11 cellular contexts compared by ENCODE assay signal in genomic region chr6:158219229-158219628, GRCh38. TPM values are rescaled to one million over a fixed set of nuclear protein-coding genes. Genes with fewer than 3 reads are reported as not detected.
A peak's percentile ranks its signal among the peaks of the same experiment; 100 is the strongest.
DNase-seq lines count a peak whose midpoint lies in the region; ATAC-seq, FAIRE-seq and TF ChIP-seq lines count a peak whose summit lies in the region.
"Had no signal": no experiment of that assay in that cellular context is flagged by ENCODE, and none has a peak within 500 bp of the region (broad histone marks: within the 10 kb centered on the region; RNA-seq: fewer than 3 reads in every experiment).

No MANE protein-coding gene starts in this region.

- peak; percentile 88 to 93 for ATAC-seq in lower lobe of right lung
- no peak for ATAC-seq in T-helper 17 cell

- no peaks in the 10 kb centered on the region for H3K27me3 Mint-ChIP-seq in T-helper 17 cell

- H3K36me3 ChIP-seq in bronchial epithelial cell (ENCODE audit: control insufficient read depth, insufficient read depth, low read length) (no peaks in the 10 kb centered on the region), lower lobe of right lung (no peaks in the 10 kb centered on the region)

- H3K27me3 ChIP-seq in bronchial epithelial cell (ENCODE audit: control insufficient read depth, insufficient read depth, low read length): no peaks in the 10 kb centered on the region
- H3K27me3 ChIP-seq in lower lobe of right lung (ENCODE audit: low read depth): no peaks in the 10 kb centered on the region

- TF ChIP-seq POLR2A in GM12892 (IDR thresholded peaks at IDR 0.05; ENCODE audit: low read depth, low read length): no peak

- H3K4me3 ChIP-seq in bronchial epithelial cell (ENCODE audit: low read depth, low read length): no peak overlapping the region
- H3K4me3 ChIP-seq in lower lobe of right lung: no peak overlapping the region
- H3K4me3 ChIP-seq: coronary artery had no signal

- peak; percentile 98 for FAIRE-seq in bronchial epithelial cell (lab: Jason Lieb, UNC)
- FAIRE-seq in GM12892 (lab: Jason Lieb, UNC): no peak

- H3K27ac Mint-ChIP-seq in T-helper 17 cell: no peak overlapping the region
- H3K27ac Mint-ChIP-seq: immature natural killer cell had no signal

- H3K4me1 Mint-ChIP-seq in T-helper 17 cell: peaks cover 4% of the 10 kb centered on the region

- DNase-seq in AML-193 (lab: John Stamatoyannopoulos, UW) (peak; percentile 87 to 92), M059J (ENCODE audit: low read depth) (peak; percentile 66), bronchial epithelial cell (ENCODE audit: low read depth) (peak; percentile 99), lower lobe of right lung (no peak), GM12892 (ENCODE audit: insufficient read length) (no peak), NCI-H774 (lab: John Stamatoyannopoulos, UW) (no peak), T-helper 17 cell (no peak), DMS79 treated with DMSO at 0.1 percent for 48 hours (lab: John Stamatoyannopoulos, UW) (no peak)
- DNase-seq: immature natural killer cell, NCI-H1930 had no signal

- H3K36me3 Mint-ChIP-seq in T-helper 17 cell (ENCODE audit: low read depth): no peaks in the 10 kb centered on the region
- H3K36me3 Mint-ChIP-seq: immature natural killer cell had no signal

- TF ChIP-seq CTCF in bronchial epithelial cell (IDR thresholded peaks at IDR 0.05; ENCODE audit: insufficient read depth, low read length, severe bottlenecking): no peak
- no peak for TF ChIP-seq CTCF in lower lobe of right lung (IDR thresholded peaks at IDR 0.05)

- no peak overlapping the region for H3K27ac ChIP-seq in lower lobe of right lung
- H3K27ac ChIP-seq: coronary artery had no signal

- no peaks in the 10 kb centered on the region for H3K9me3 ChIP-seq in lower lobe of right lung
- H3K9me3 ChIP-seq in T-helper 17 cell (ENCODE audit: control insufficient read depth, low read length, poor library complexity, severe bottlenecking): no peaks in the 10 kb centered on the region

- no peaks in the 10 kb centered on the region for H3K4me1 ChIP-seq in lower lobe of right lung

- no peak overlapping the region for H3K4me3 Mint-ChIP-seq in T-helper 17 cell
- H3K4me3 Mint-ChIP-seq: immature natural killer cell had no signal

- intact Hi-C loops in lower lobe of right lung (cut with DNase I): loop anchor here (10.0 kb wide), 1 partner anchor 396 kb away; no protein-coding TSS in a partner anchor

RNA-seq across cellular contexts. Expression of gene GTF2H5, which starts 51.1 kb away (rescaled TPM):
- total RNA-seq in M059J (2014; rRNA removed; shearing (Covaris generic)): 10.5 and 19.0 TPM in 2 replicates
- total RNA-seq in bronchial epithelial cell (4.2 and 6.5 TPM in 2 replicates), lower lobe of right lung (15.6 TPM), T-helper 17 cell (1 to 10 TPM; 5.7 to 5.9 TPM)
- 27.3 TPM for polyA plus RNA-seq in GM12892 (2012; ENCODE audit: missing spikeins)

RNA-seq across cellular contexts. Expression of gene SERAC1, which starts 51.2 kb away (rescaled TPM):
- total RNA-seq in M059J (2014; rRNA removed; shearing (Covaris generic)): 11.4 and 14.8 TPM in 2 replicates
- total RNA-seq in bronchial epithelial cell: 12.1 and 15.1 TPM in 2 replicates
- total RNA-seq in lower lobe of right lung: 7.6 TPM
- polyA plus RNA-seq in GM12892 (2012; ENCODE audit: missing spikeins): 2.1 TPM
- 1 to 10 TPM; 2.4 to 3.2 TPM for total RNA-seq in T-helper 17 cell

Comparison
In these comparisons a context has a peak if more than half of its experiments do, and no peak if none do; other contexts are left out.
1. DNase-seq: peak in AML-193 (2 of 2), M059J (single experiment) and bronchial epithelial cell (single experiment); none in lower lobe of right lung (single experiment), GM12892 (single experiment), NCI-H774 (single experiment), T-helper 17 cell (0 of 3) and DMS79 treated with DMSO at 0.1 percent for 48 hours (single experiment).